In the genomic region with DNA sequence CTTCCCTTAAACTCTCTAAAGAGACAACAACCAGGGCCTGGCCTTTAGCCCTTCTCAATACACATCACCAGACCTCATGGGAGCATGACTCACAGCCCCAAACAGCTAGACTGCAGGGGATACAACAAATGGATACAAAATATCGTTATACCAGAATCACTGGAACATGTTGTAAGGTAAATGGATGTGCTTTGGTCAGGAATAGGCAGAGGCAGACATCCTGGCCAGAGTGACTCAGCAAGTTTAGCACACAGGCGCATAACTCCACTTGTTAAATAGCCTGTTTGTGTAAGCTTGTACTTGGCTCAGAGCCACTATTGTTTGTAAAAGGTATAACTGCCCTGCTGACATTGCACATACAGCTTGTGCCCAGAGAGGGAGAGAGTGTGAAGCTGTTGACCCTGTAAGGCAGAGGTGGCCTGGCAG, we compare ENCODE assay signal across 1 cellular context.
TF ChIP-seq lines count a peak whose summit lies in the region.

No MANE protein-coding gene starts in this region.

TF ChIP-seq in HepG2, 621 proteins besides CTCF, POLR2A, EP300 and RAD21 (continued from another document):
- TF ChIP-seq, protein P1, sequence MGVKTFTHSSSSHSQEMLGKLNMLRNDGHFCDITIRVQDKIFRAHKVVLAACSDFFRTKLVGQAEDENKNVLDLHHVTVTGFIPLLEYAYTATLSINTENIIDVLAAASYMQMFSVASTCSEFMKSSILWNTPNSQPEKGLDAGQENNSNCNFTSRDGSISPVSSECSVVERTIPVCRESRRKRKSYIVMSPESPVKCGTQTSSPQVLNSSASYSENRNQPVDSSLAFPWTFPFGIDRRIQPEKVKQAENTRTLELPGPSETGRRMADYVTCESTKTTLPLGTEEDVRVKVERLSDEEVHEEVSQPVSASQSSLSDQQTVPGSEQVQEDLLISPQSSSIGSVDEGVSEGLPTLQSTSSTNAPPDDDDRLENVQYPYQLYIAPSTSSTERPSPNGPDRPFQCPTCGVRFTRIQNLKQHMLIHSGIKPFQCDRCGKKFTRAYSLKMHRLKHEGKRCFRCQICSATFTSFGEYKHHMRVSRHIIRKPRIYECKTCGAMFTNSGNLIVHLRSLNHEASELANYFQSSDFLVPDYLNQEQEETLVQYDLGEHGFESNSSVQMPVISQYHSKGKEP (CRISPR knock-in tag; IDR thresholded peaks at IDR 0.05): no peak
- TF ChIP-seq ZNF180 (CRISPR knock-in tag; IDR thresholded peaks at IDR 0.05; ENCODE audit: borderline replicate concordance, low read depth) (no peak), MAFF (IDR thresholded peaks at IDR 0.05; ENCODE audit: low read depth, low read length) (peak; percentile 24; the same call in 1 of the 2 replicates), PAF1 (CRISPR knock-in tag; IDR thresholded peaks at IDR 0.05) (no peak), NFE2 (CRISPR knock-in tag; IDR thresholded peaks at IDR 0.05) (peak; percentile 82; the same call in 1 of the 2 replicates), NFE2L2 (IDR thresholded peaks at IDR 0.05; ENCODE audit: low read length) (peak; percentile 94), AGO2 (optimal IDR thresholded peaks at IDR 0.05; ENCODE audit: low read depth, low read length) (no peak), GATAD1 (CRISPR knock-in tag; IDR thresholded peaks at IDR 0.05) (no peak), FOSL2 (CRISPR knock-in tag; IDR thresholded peaks at IDR 0.05) (0 out of 2 replicates have a peak, but pooled peaks have one; percentile 4), ZNF160 (CRISPR knock-in tag; IDR thresholded peaks at IDR 0.05) (no peak), CHD2 (IDR thresholded peaks at IDR 0.05; ENCODE audit: low read depth, low read length) (no peak), SP140L (CRISPR knock-in tag; IDR thresholded peaks at IDR 0.05; ENCODE audit: borderline replicate concordance) (no peak), RNF2 (conservative IDR thresholded peaks at IDR 0.05; ENCODE audit: low read depth) (no peak), SOX13 (IDR thresholded peaks at IDR 0.05) (no peak), SOX13 (CRISPR knock-in tag; conservative IDR thresholded peaks at IDR 0.05 in 1 of 2, IDR thresholded peaks at IDR 0.05 in 1 of 2) (0 out of 4 replicates have a peak, but pooled peaks of 1 of the 2 experiments have one; percentile 22), NFRKB (IDR thresholded peaks at IDR 0.05) (no peak)
